21 cellular contexts compared by ENCODE assay signal in the genomic region with DNA sequence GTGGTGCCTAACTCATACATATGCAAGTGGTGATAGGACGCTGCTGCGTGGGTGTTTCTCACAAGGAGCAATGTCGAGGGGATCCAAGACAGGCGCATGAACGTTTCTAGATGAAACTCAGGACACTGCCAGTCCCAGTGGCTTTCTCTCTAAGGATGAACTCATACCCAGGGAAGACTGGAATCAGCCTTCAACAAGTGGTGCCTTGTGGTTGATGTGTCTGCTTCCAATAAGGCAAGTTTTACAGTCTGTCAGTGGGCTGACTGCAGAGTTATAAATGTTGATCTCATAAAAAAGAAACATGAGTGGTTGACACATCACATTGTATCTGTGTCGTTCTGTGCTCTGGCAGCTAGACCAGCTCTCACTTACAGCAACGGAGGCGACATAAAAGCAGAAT.
DNase-seq lines count a peak whose midpoint lies in the region; ATAC-seq and TF ChIP-seq lines count a peak whose summit lies in the region.
"Had no signal": no experiment of that assay in that cellular context is flagged by ENCODE, and none has a peak within 500 bp of the region (broad histone marks: within the 10 kb centered on the region; RNA-seq: fewer than 3 reads in every experiment).

No MANE protein-coding gene starts in this region.

- no TSS peak for BruUV-seq in A673 (replicated peaks; lab: Mats Ljungman, UMichigan)

- CTCF ChIA-PET in A673 (lab: Charles Lee) = no interaction called here

- H3K36me3 ChIP-seq in A673 (ENCODE audit: insufficient read depth, low read length, poor library complexity, severe bottlenecking) (no peaks in the 10 kb centered on the region), esophagus muscularis mucosa (no peaks in the 10 kb centered on the region), neural cell (ENCODE audit: insufficient read depth, low read length) (no peaks in the 10 kb centered on the region), mucosa of descending colon (ENCODE audit: low read depth) (no peaks in the 10 kb centered on the region)
- H3K36me3 ChIP-seq: Peyer's patch had no signal

- no peak overlapping the region for H3K27ac Mint-ChIP-seq in chondrocyte (ENCODE audit: unreplicated experiment)
- H3K27ac Mint-ChIP-seq: CD8-positive, alpha-beta memory T cell; H9 had no signal

- peaks cover 8% of the 10 kb centered on the region for H3K4me1 Mint-ChIP-seq in chondrocyte (ENCODE audit: low read depth)
- H3K4me1 Mint-ChIP-seq: CD8-positive, alpha-beta memory T cell; H9 had no signal

- H3K9me2 ChIP-seq in neural cell (ENCODE audit: insufficient read depth, low read length) = no peaks in the 10 kb centered on the region

- no peaks in the 10 kb centered on the region for H3F3A ChIP-seq in neural cell (ENCODE audit: insufficient read depth, low read length, poor library complexity, severe bottlenecking)

- H3K36me3 Mint-ChIP-seq in chondrocyte (ENCODE audit: low read depth) = no peaks in the 10 kb centered on the region
- H3K36me3 Mint-ChIP-seq: CD8-positive, alpha-beta memory T cell had no signal

- POLR2A ChIA-PET in A673 (lab: Charles Lee; ENCODE audit: low non-redundant PET) = no interaction called here

- H3K4me1 ChIP-seq in A673 (ENCODE audit: insufficient read depth, low read length, poor library complexity, severe bottlenecking) (peaks cover 26% of the 10 kb centered on the region), esophagus muscularis mucosa (no peaks in the 10 kb centered on the region), mucosa of descending colon (ENCODE audit: low read depth) (no peaks in the 10 kb centered on the region)
- H3K4me1 ChIP-seq: Peyer's patch had no signal

- no peaks in the 10 kb centered on the region for H3K9me3 Mint-ChIP-seq in chondrocyte (ENCODE audit: low read depth)
- H3K9me3 Mint-ChIP-seq: CD8-positive, alpha-beta memory T cell; H9 had no signal

- peak; percentile 84 for DNase-seq in A673 (ENCODE audit: low spot score)
- peak; percentile 58 for DNase-seq in GM04503 (ENCODE audit: low read depth)
- DNase-seq in esophagus muscularis mucosa (ENCODE audit: extremely low spot score) = peak; percentile 77
- DNase-seq in activated naive CD4-positive, alpha-beta T cell treated with Interleukin-2 at 50 U/mL for 16 hours = no peak
- DNase-seq in chondrocyte (ENCODE audit: low spot score) = no peak
- no peak for DNase-seq in SW480 (ENCODE audit: low spot score)
- DNase-seq in mucosa of descending colon = no peak
- DNase-seq: C1 segment of cervical spinal cord; CD8-positive, alpha-beta memory T cell; DMS79; H9; MM.1S; NCI-H1092; NCI-H1436 treated with DMSO at 0.1 percent for 48 hours; NCI-H2081; NCI-H446 treated with DMSO at 0.1 percent for 48 hours; NCI-H69; NK-92 treated with Interleukin-12 subunit alpha and Interleukin-12 subunit beta, amount 100 ng/mL, for 24 hours; Peyer's patch had no signal

- ATAC-seq in mucosa of descending colon = no peak
- ATAC-seq: Right ventricle myocardium inferior had no signal

- 64% methylated on average over 8 of the region's 8 CpGs for WGBS in esophagus muscularis mucosa

- intact Hi-C loops in A673 (cut with micrococcal nuclease; ENCODE audit: unreplicated experiment) (no loop called here), esophagus muscularis mucosa (cut with DNase I) (no loop called here), mucosa of descending colon (cut with DNase I, micrococcal nuclease) (no loop called here)

- no peak for TF ChIP-seq POLR2A in esophagus muscularis mucosa (IDR thresholded peaks at IDR 0.05; ENCODE audit: low read depth)

- H3K4me3 ChIP-seq in A673 (ENCODE audit: low read depth, low read length, poor library complexity, severe bottlenecking) = no peak overlapping the region
- H3K4me3 ChIP-seq in esophagus muscularis mucosa = no peak overlapping the region
- no peak overlapping the region for H3K4me3 ChIP-seq in neural cell (ENCODE audit: low read length)
- no peak overlapping the region for H3K4me3 ChIP-seq in mucosa of descending colon
- H3K4me3 ChIP-seq: Peyer's patch had no signal

- H3K79me2 ChIP-seq in neural cell (replicated peaks; ENCODE audit: insufficient read depth, low read length) = no peaks in the 10 kb centered on the region

- H2AFZ ChIP-seq in neural cell (ENCODE audit: low read depth, low read length) = no peak overlapping the region

- H3K27me3 ChIP-seq in A673 (replicated peaks; ENCODE audit: insufficient read depth, low read depth, low read length, poor library complexity) (no peaks in the 10 kb centered on the region), esophagus muscularis mucosa (no peaks in the 10 kb centered on the region), neural cell (ENCODE audit: insufficient read depth, low read depth, low read length) (no peaks in the 10 kb centered on the region)
- H3K27me3 ChIP-seq: Peyer's patch had no signal

- H3K4me2 ChIP-seq in neural cell (ENCODE audit: low read length) = no peak overlapping the region

- no peaks in the 10 kb centered on the region for H4K20me1 ChIP-seq in neural cell (ENCODE audit: insufficient read depth)

- TF ChIP-seq RAD21 in neural cell (conservative IDR thresholded peaks at IDR 0.05) = no peak

- no peak overlapping the region for H3K4me3 Mint-ChIP-seq in chondrocyte (ENCODE audit: unreplicated experiment)
- H3K4me3 Mint-ChIP-seq: CD8-positive, alpha-beta memory T cell; H9 had no signal

- no peaks in the 10 kb centered on the region for H3K27me3 Mint-ChIP-seq in chondrocyte (ENCODE audit: low read depth)

- peak overlapping the region; percentile 6 for H3K27ac ChIP-seq in A673 (ENCODE audit: low read depth, low read length, poor library complexity, severe bottlenecking)
- no peak overlapping the region for H3K27ac ChIP-seq in esophagus muscularis mucosa (replicated peaks in 1 of 4)
- H3K27ac ChIP-seq in neural cell (ENCODE audit: low read length) = no peak overlapping the region
- H3K27ac ChIP-seq: Peyer's patch had no signal

- H3K9me3 ChIP-seq in A673 (ENCODE audit: low read depth, low read length, poor library complexity, severe bottlenecking) (no peaks in the 10 kb centered on the region), esophagus muscularis mucosa (no peaks in the 10 kb centered on the region), neural cell (ENCODE audit: low read length) (no peaks in the 10 kb centered on the region), mucosa of descending colon (no peaks in the 10 kb centered on the region)
- H3K9me3 ChIP-seq: Peyer's patch had no signal

- no peak for TF ChIP-seq CTCF in A673 (conservative IDR thresholded peaks at IDR 0.05; ENCODE audit: low read depth, low read length)
- no peak for TF ChIP-seq CTCF in esophagus muscularis mucosa (IDR thresholded peaks at IDR 0.05)
- TF ChIP-seq CTCF in neural cell (IDR thresholded peaks at IDR 0.05; ENCODE audit: poor library complexity, severe bottlenecking) = no peak
- no peak for TF ChIP-seq CTCF in chondrocyte (IDR thresholded peaks at IDR 0.05)
- no peak for TF ChIP-seq CTCF in mucosa of descending colon (IDR thresholded peaks at IDR 0.05)

- TF ChIP-seq EP300 in esophagus muscularis mucosa (IDR thresholded peaks at IDR 0.05) (no peak), neural cell (conservative IDR thresholded peaks at IDR 0.05; ENCODE audit: poor library complexity, severe bottlenecking) (peak; percentile 41)

- no peak overlapping the region for H3K9ac ChIP-seq in neural cell (ENCODE audit: low read length)

TF ChIP-seq in neural cell, 6 proteins besides CTCF, POLR2A, EP300 and RAD21:
- TF ChIP-seq SMC3 (conservative IDR thresholded peaks at IDR 0.05; ENCODE audit: poor library complexity) = no peak
- TF ChIP-seq TAF1 (IDR thresholded peaks at IDR 0.05; ENCODE audit: low read depth) = no peak
- no peak for TF ChIP-seq REST (IDR thresholded peaks at IDR 0.05; ENCODE audit: borderline replicate concordance)
- TF ChIP-seq MXI1 (conservative IDR thresholded peaks at IDR 0.05; ENCODE audit: poor library complexity, severe bottlenecking) = no peak
- no peak for TF ChIP-seq EZH2 (IDR thresholded peaks at IDR 0.05; ENCODE audit: borderline replicate concordance, insufficient read depth, low read length, poor library complexity, severe bottlenecking)
- TF ChIP-seq POLR2AphosphoS5 (IDR thresholded peaks at IDR 0.05) = no peak

Comparison
In these comparisons a context has a peak if more than half of its experiments do, and no peak if none do; other contexts are left out.
1. DNase-seq: peak in A673 (single experiment), GM04503 (single experiment) and esophagus muscularis mucosa (single experiment); none in activated naive CD4-positive, alpha-beta T cell treated with Interleukin-2 at 50 U/mL for 16 hours (single experiment), chondrocyte (single experiment), SW480 (single experiment) and mucosa of descending colon (0 of 3).